ENCODE assay signal across 1 cellular context in the genomic region with DNA sequence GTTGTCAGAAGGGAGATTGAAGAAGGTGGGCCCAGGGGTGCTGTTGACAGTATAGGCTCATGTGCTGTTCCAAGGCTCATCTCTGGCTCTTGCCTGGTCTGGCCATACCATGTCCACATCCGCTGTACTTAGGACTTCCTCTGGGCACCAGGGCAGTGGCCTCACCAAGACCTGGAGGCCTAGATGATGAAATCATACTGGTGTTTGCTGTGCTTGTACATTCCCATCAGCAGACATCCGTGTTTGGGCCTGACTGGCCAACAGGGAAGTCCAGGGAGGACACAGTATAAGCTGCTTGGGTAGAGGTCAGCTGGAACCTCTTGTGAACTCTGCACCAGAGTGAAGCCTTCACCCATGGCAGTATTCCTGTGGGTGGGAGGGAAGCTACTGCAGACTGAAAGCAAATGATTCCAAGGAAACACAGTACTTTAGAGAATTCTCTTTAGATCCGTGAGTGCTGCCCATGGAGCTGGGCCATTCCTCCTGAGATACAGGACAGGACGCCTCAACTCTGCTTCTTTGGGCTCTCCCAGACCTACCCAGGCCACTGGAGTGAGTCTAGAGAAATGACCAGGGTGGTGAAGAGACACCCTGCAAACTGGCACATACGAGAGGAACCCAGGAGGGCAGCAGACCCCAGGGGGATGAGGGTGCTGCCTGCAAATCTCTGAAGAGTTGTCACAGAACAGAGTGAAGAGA.
TF ChIP-seq lines count a peak whose summit lies in the region.

No MANE protein-coding gene starts in this region.

TF ChIP-seq in liver, 16 proteins besides CTCF, POLR2A, EP300 and RAD21 (continued from another document):
- TF ChIP-seq, protein P1, sequence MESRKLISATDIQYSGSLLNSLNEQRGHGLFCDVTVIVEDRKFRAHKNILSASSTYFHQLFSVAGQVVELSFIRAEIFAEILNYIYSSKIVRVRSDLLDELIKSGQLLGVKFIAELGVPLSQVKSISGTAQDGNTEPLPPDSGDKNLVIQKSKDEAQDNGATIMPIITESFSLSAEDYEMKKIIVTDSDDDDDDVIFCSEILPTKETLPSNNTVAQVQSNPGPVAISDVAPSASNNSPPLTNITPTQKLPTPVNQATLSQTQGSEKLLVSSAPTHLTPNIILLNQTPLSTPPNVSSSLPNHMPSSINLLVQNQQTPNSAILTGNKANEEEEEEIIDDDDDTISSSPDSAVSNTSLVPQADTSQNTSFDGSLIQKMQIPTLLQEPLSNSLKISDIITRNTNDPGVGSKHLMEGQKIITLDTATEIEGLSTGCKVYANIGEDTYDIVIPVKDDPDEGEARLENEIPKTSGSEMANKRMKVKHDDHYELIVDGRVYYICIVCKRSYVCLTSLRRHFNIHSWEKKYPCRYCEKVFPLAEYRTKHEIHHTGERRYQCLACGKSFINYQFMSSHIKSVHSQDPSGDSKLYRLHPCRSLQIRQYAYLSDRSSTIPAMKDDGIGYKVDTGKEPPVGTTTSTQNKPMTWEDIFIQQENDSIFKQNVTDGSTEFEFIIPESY (IDR thresholded peaks at IDR 0.05), result peak; percentile 94
- TF ChIP-seq EGR1 (IDR thresholded peaks at IDR 0.05; ENCODE audit: low read depth in 2 of 2) (peak; percentile 56 to 94), NR2F2 (IDR thresholded peaks at IDR 0.05) (peak; percentile 76)
